12 cellular contexts compared by ENCODE assay signal in the genomic region with DNA sequence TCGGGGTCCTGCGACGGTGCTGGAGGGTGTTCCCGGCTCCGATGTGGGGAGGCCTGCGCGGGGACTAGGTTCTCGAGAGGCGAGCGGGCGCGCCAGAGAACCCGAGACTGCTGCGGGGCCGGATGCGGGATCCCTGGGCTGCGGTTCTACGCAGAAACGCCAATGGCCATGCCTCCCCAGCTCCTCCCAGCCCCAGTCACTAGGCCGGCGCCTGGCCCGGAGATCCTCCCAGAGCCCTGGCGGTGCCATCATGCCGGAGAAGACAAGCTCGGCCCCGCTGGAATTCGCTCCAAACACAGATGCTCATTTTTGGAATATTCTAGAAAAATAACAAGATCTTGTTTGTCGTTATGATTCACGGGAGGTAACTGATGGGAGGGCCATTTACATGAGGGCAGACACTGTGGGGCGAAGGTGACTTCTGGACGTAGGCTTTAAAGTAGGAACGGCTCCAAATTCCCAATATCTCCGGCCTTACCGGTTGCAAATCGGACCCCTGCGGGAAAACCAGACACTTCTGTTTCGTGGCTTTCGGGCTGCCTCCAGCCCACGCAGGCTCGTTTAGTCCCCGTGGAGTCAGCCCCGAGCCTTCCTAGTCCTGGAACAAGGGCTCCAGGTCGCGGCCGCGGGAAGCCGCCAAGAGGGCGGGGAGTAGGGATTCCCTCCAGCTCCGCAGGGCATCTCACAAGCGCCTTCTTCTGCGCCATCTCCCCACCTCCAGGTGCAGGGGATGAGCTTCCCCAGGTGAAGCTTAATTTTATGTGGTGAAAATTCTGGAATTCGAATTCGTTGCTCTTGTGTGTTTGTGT.
DNase-seq lines count a peak whose midpoint lies in the region; ATAC-seq and TF ChIP-seq lines count a peak whose summit lies in the region.
"Had no signal": no experiment of that assay in that cellular context is flagged by ENCODE, and none has a peak within 500 bp of the region (broad histone marks: within the 10 kb centered on the region; RNA-seq: fewer than 3 reads in every experiment).

No MANE protein-coding gene starts in this region.

- no peak for ATAC-seq in right cardiac atrium
- ATAC-seq in natural killer cell treated with Interleukin-12 subunit alpha and Interleukin-12 subunit beta and Interleukin-15 and Interleukin-18, amount 100 ng/mL, for 72 hours: no peak
- no peak for ATAC-seq in GM21723 (IDR thresholded peaks at IDR 0.05; ENCODE audit: unreplicated experiment)

- H3K4me3 ChIP-seq in left ventricle myocardium inferior (peak overlapping the region; percentile 52), right cardiac atrium (ENCODE audit: low read length) (no peak overlapping the region), coronary artery (peak overlapping the region; percentile 44), vagina (peak overlapping the region; percentile 6 to 18), ovary (no peak overlapping the region)
- H3K4me3 ChIP-seq: prostate gland had no signal

- H3K9me3 Mint-ChIP-seq in natural killer cell treated with Interleukin-12 subunit alpha and Interleukin-12 subunit beta and Interleukin-15 and Interleukin-18, amount 100 ng/mL, for 72 hours: no peaks in the 10 kb centered on the region

- peaks cover 46% of the 10 kb centered on the region for H3K4me1 ChIP-seq in left ventricle myocardium inferior
- peaks cover 9% of the 10 kb centered on the region for H3K4me1 ChIP-seq in right cardiac atrium (ENCODE audit: control insufficient read depth, insufficient read depth, low read length)
- peaks cover 34% of the 10 kb centered on the region for H3K4me1 ChIP-seq in vagina
- H3K4me1 ChIP-seq in ovary (ENCODE audit: insufficient read depth): no peaks in the 10 kb centered on the region

- no peak overlapping the region for H3K27ac ChIP-seq in left ventricle myocardium inferior (replicated peaks)
- no peak overlapping the region for H3K27ac ChIP-seq in right cardiac atrium (ENCODE audit: low read length)
- H3K27ac ChIP-seq in coronary artery: no peak overlapping the region
- H3K27ac ChIP-seq in vagina: no peak overlapping the region
- H3K27ac ChIP-seq in ovary: no peak overlapping the region
- H3K27ac ChIP-seq: prostate gland had no signal

- H3K27me3 Mint-ChIP-seq in natural killer cell treated with Interleukin-12 subunit alpha and Interleukin-12 subunit beta and Interleukin-15 and Interleukin-18, amount 100 ng/mL, for 72 hours: peaks cover 52 to 60% of the 10 kb centered on the region in 2 donors

- no peak for TF ChIP-seq EP300 in ovary (IDR thresholded peaks at IDR 0.05)

- H3K4me1 Mint-ChIP-seq in natural killer cell treated with Interleukin-12 subunit alpha and Interleukin-12 subunit beta and Interleukin-15 and Interleukin-18, amount 100 ng/mL, for 72 hours (ENCODE audit: low read depth in 2 of 2): peaks cover 16 to 26% of the 10 kb centered on the region in 2 donors

- WGBS in right cardiac atrium: 4% methylated on average over 53 of the region's 53 CpGs
- WGBS in ovary, 3 donors: 3 to 6% (median 4%) methylated on average over 40 to 53 of the region's 53 CpGs

- intact Hi-C loops in left ventricle myocardium inferior (cut with micrococcal nuclease) (no loop called here), right cardiac atrium (cut with DNase I) (no loop called here), vagina (cut with DNase I) (no loop called here), ovary (cut with DNase I) (no loop called here)

- TF ChIP-seq CTCF in left ventricle myocardium inferior (IDR thresholded peaks at IDR 0.05; ENCODE audit: borderline replicate concordance): no peak
- TF ChIP-seq CTCF in coronary artery (IDR thresholded peaks at IDR 0.05): no peak
- TF ChIP-seq CTCF in vagina (IDR thresholded peaks at IDR 0.05): no peak
- TF ChIP-seq CTCF in ovary (IDR thresholded peaks at IDR 0.05): no peak

- no peaks in the 10 kb centered on the region for H3K36me3 Mint-ChIP-seq in natural killer cell treated with Interleukin-12 subunit alpha and Interleukin-12 subunit beta and Interleukin-15 and Interleukin-18, amount 100 ng/mL, for 72 hours

- H3K27ac Mint-ChIP-seq in natural killer cell treated with Interleukin-12 subunit alpha and Interleukin-12 subunit beta and Interleukin-15 and Interleukin-18, amount 100 ng/mL, for 72 hours: peak overlapping the region in 1 of 2 donors; percentile 20

- DNase-seq in left ventricle myocardium inferior (no peak), right cardiac atrium (no peak), coronary artery (ENCODE audit: low spot score) (no peak), vagina (ENCODE audit: extremely low spot score in 2 of 2) (no peak), ovary (no peak), NCI-H345 (lab: John Stamatoyannopoulos, UW) (no peak)
- DNase-seq in natural killer cell treated with Interleukin-12 subunit alpha and Interleukin-12 subunit beta and Interleukin-15 and Interleukin-18, amount 100 ng/mL, for 72 hours (ENCODE audit: low spot score): peak; percentile 47
- DNase-seq: activated CD4-positive, CD25-positive, alpha-beta regulatory T cell treated with anti-CD3 and anti-CD28 coated beads, Interleukin-2, amount 50 U/mL, for 72 hours; OCI-M1; stimulated activated naive CD4-positive, alpha-beta T cell had no signal

- H3K36me3 ChIP-seq in left ventricle myocardium inferior: no peaks in the 10 kb centered on the region
- no peaks in the 10 kb centered on the region for H3K36me3 ChIP-seq in vagina
- H3K36me3 ChIP-seq in ovary: no peaks in the 10 kb centered on the region
- H3K36me3 ChIP-seq: prostate gland had no signal

- peaks cover 100% of the 10 kb centered on the region for H3K27me3 ChIP-seq in left ventricle myocardium inferior (ENCODE audit: low read depth)
- no peaks in the 10 kb centered on the region for H3K27me3 ChIP-seq in right cardiac atrium (ENCODE audit: control insufficient read depth, insufficient read depth)
- H3K27me3 ChIP-seq in vagina: peaks cover 8% of the 10 kb centered on the region
- no peaks in the 10 kb centered on the region for H3K27me3 ChIP-seq in ovary

- H3K9me3 ChIP-seq in left ventricle myocardium inferior (replicated peaks) (no peaks in the 10 kb centered on the region), right cardiac atrium (ENCODE audit: control insufficient read depth, low read length) (no peaks in the 10 kb centered on the region), vagina (no peaks in the 10 kb centered on the region), ovary (no peaks in the 10 kb centered on the region)
- H3K9me3 ChIP-seq: prostate gland had no signal

- peak overlapping the region; percentile 77 for H3K4me3 Mint-ChIP-seq in natural killer cell treated with Interleukin-12 subunit alpha and Interleukin-12 subunit beta and Interleukin-15 and Interleukin-18, amount 100 ng/mL, for 72 hours

- TF ChIP-seq POLR2A in vagina (IDR thresholded peaks at IDR 0.05): no peak
- no peak for TF ChIP-seq POLR2A in ovary (IDR thresholded peaks at IDR 0.05)

Comparison
In these comparisons a context has a peak if more than half of its experiments do, and no peak if none do; other contexts are left out.
1. H3K4me3 ChIP-seq: peak in left ventricle myocardium inferior (single experiment), coronary artery (single experiment) and vagina (2 of 2); none in right cardiac atrium (single experiment) and ovary (single experiment).